Comparison of ENCODE assay signal across 17 cellular contexts in the genomic region with DNA sequence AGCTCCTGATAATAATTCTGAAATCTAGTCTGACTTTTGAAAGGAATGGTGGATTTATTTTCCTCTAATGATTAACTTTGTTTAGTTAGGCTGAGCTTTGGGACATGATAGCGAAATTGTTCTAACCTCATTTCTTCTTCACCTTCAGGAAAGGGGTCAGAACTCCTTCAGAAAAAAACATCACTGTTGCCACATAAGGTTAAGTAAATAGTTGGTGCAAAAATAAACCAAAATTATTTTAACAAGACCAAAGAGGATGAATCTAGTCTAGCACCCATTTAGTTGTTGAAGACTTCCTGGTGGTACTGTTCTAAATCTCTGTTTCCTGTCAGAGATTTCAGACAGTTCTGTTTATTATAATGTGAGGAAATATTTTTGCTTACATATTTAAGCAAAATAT.
DNase-seq lines count a peak whose midpoint lies in the region; ATAC-seq, FAIRE-seq and TF ChIP-seq lines count a peak whose summit lies in the region.
"Had no signal": no experiment of that assay in that cellular context is flagged by ENCODE, and none has a peak within 500 bp of the region (broad histone marks: within the 10 kb centered on the region; RNA-seq: fewer than 3 reads in every experiment).

No MANE protein-coding gene starts in this region.

- H3K4me1 Mint-ChIP-seq in CD8-positive, alpha-beta T cell (ENCODE audit: low read depth): peaks cover 62% of the 10 kb centered on the region
- H3K4me1 Mint-ChIP-seq in activated CD8-positive, alpha-beta memory T cell treated with anti-CD3 and anti-CD28 coated beads, Interleukin-2, amount 10 ng/mL, durations not matched to agents 7 days and 5 days: peaks cover 16% of the 10 kb centered on the region

- BruUV-seq in HepG2 (replicated peaks; lab: Mats Ljungman, UMichigan): no TSS peak

- POLR2A ChIA-PET in A549 (lab: Yijun Ruan, JAX): no interaction called here
- POLR2A ChIA-PET in CD8-positive, alpha-beta T cell (lab: Charles Lee): no interaction called here
- POLR2A ChIA-PET in HepG2 (lab: Yijun Ruan, JAX): interaction anchor here (1.9 to 2.5 kb wide), 2 partner anchors 13 to 17 kb away, joined by 6 to 8 read pairs; no protein-coding TSS in a partner anchor

- TF ChIP-seq RAD21 in A549 (conservative IDR thresholded peaks at IDR 0.05 in 1 of 2, IDR thresholded peaks at IDR 0.05 in 1 of 2) (no peak), HepG2 (CRISPR knock-in tag; IDR thresholded peaks at IDR 0.05) (no peak)

- no peak for ATAC-seq in A549
- no peak for ATAC-seq in CD8-positive, alpha-beta T cell
- ATAC-seq in HepG2: no peak
- ATAC-seq in activated CD8-positive, alpha-beta memory T cell treated with anti-CD3 and anti-CD28 coated beads, Interleukin-2, amount 10 ng/mL, durations not matched to agents 7 days and 5 days: no peak
- ATAC-seq in GM21367 (IDR thresholded peaks at IDR 0.05; ENCODE audit: unreplicated experiment): no peak

- WGBS in A549 (ENCODE audit: missing lambda C conversion rate): 90% methylated on average over 1 of the region's 1 CpG
- WGBS in HepG2 (ENCODE audit: low lambda C conversion rate): 76% methylated on average over 1 of the region's 1 CpG
- 79 to 88% methylated on average over 1 of the region's 1 CpG for WGBS in transverse colon (ENCODE audit: low coverage in 1 of 2), 2 donors

- no peaks in the 10 kb centered on the region for H3K27me3 ChIP-seq in CD8-positive, alpha-beta T cell (ENCODE audit: insufficient read depth, low read length)
- no peaks in the 10 kb centered on the region for H3K27me3 ChIP-seq in HepG2 (ENCODE audit: control insufficient read depth in 1 of 2, insufficient read depth in 2 of 2, low read length in 2 of 2)
- H3K27me3 ChIP-seq in transverse colon: no peaks in the 10 kb centered on the region
- H3K27me3 ChIP-seq: BLaER1 treated with 17β-estradiol and CSF1 and Interleukin-3, amounts not matched to agents 10 nM and 100 nM had no signal

- in situ Hi-C loops in HepG2 (cut with HindIII; ENCODE audit: extremely low pct_ligation_motif_present, low pct_unique_long_range_greater_than_20kb) (no loop called here), transverse colon (cut with MboI; ENCODE audit: low pct_ligation_motif_present in 1 of 4, low pct_unique_long_range_greater_than_20kb in 1 of 4, low sequenced_read_pairs in 3 of 4) (no loop called here)

- H3K4me3 Mint-ChIP-seq in CD8-positive, alpha-beta T cell: no peak overlapping the region
- H3K4me3 Mint-ChIP-seq in activated CD8-positive, alpha-beta memory T cell treated with anti-CD3 and anti-CD28 coated beads, Interleukin-2, amount 10 ng/mL, durations not matched to agents 7 days and 5 days: no peak overlapping the region
- H3K4me3 Mint-ChIP-seq: H9 had no signal

- TF ChIP-seq POLR2A in A549 (IDR thresholded peaks at IDR 0.05; ENCODE audit: low read length) (no peak), HepG2 (IDR thresholded peaks at IDR 0.05; ENCODE audit: insufficient read depth in 1 of 2, low read depth in 2 of 2, low read length in 2 of 2) (no peak), transverse colon (IDR thresholded peaks at IDR 0.05) (no peak)

- H3K9me3 ChIP-seq in A549 (no peaks in the 10 kb centered on the region), HepG2 (ENCODE audit: low read length) (peaks cover 3% of the 10 kb centered on the region; the same call in 1 of the 2 replicates), transverse colon (peaks cover 0 to 7% of the 10 kb centered on the region in 2 donors)
- H3K9me3 ChIP-seq in CD8-positive, alpha-beta T cell (ENCODE audit: low read length): no peaks in the 10 kb centered on the region
- H3K9me3 ChIP-seq: Caco-2 had no signal

- H3K4me1 ChIP-seq in A549: peaks cover 29% of the 10 kb centered on the region
- H3K4me1 ChIP-seq in CD8-positive, alpha-beta T cell (ENCODE audit: insufficient read depth, low read length): peaks cover 16% of the 10 kb centered on the region
- peaks cover 58% of the 10 kb centered on the region for H3K4me1 ChIP-seq in HepG2 (ENCODE audit: insufficient read depth, low read length)
- H3K4me1 ChIP-seq in transverse colon: peaks cover 0 to 56% (median 24%) of the 10 kb centered on the region in 4 donors

- H3K4me3 ChIP-seq in A549 (no peak overlapping the region), HepG2 (replicated peaks in 1 of 3; ENCODE audit: insufficient read depth in 1 of 3, low read depth in 2 of 3, low read length in 3 of 3) (no peak overlapping the region), transverse colon (no peak overlapping the region)
- no peak overlapping the region for H3K4me3 ChIP-seq in CD8-positive, alpha-beta T cell (ENCODE audit: low read depth, low read length)
- H3K4me3 ChIP-seq: BLaER1 treated with 17β-estradiol and CSF1 and Interleukin-3, amounts not matched to agents 10 nM and 100 nM had no signal

- no peak for DNase-seq in A549 (ENCODE audit: low read depth in 1 of 2, low spot score in 1 of 2)
- no peak for DNase-seq in CD8-positive, alpha-beta T cell
- DNase-seq in HepG2 (ENCODE audit: low spot score): no peak
- DNase-seq in transverse colon: no peak
- DNase-seq in activated CD8-positive, alpha-beta memory T cell treated with anti-CD3 and anti-CD28 coated beads, Interleukin-2, amount 10 ng/mL, durations not matched to agents 7 days and 5 days: no peak
- DNase-seq in anterior cingulate cortex (lab: John Stamatoyannopoulos, UW): no peak
- DNase-seq: 8988T; ACHN; Caco-2; CD8-positive, alpha-beta memory T cell; DND-41; GDM1; GOT3; H9 had no signal

- H3K27ac ChIP-seq in A549: no peak overlapping the region
- no peak overlapping the region for H3K27ac ChIP-seq in CD8-positive, alpha-beta T cell (ENCODE audit: low read depth, low read length)
- no peak overlapping the region for H3K27ac ChIP-seq in HepG2 (ENCODE audit: extremely low read length, insufficient read depth, low read length)
- no peak overlapping the region for H3K27ac ChIP-seq in transverse colon
- H3K27ac ChIP-seq: BLaER1 treated with 17β-estradiol and CSF1 and Interleukin-3, amounts not matched to agents 10 nM and 100 nM had no signal

- intact Hi-C loops in CD8-positive, alpha-beta T cell (cut with DNase I, micrococcal nuclease): loop anchor here in 1 of 2 experiments (5.0 kb wide), 1 partner anchor 57 kb away; no protein-coding TSS in a partner anchor
- intact Hi-C loops in HepG2 (cut with micrococcal nuclease; ENCODE audit: unreplicated experiment) (no loop called here), transverse colon (cut with DNase I; ENCODE audit: low total_unique reads) (no loop called here)

- TF ChIP-seq CTCF in A549 (IDR thresholded peaks at IDR 0.05): no peak
- TF ChIP-seq CTCF in CD8-positive, alpha-beta T cell (IDR thresholded peaks at IDR 0.05): no peak
- TF ChIP-seq CTCF in HepG2 (CRISPR knock-in tag; IDR thresholded peaks at IDR 0.05): no peak
- TF ChIP-seq CTCF in transverse colon (IDR thresholded peaks at IDR 0.05): no peak

- H3K79me2 ChIP-seq in HepG2 (ENCODE audit: insufficient read depth, low read length): peaks cover 28% of the 10 kb centered on the region

- H3K9me3 Mint-ChIP-seq in CD8-positive, alpha-beta T cell: peaks cover 6% of the 10 kb centered on the region
- peaks cover 4% of the 10 kb centered on the region for H3K9me3 Mint-ChIP-seq in activated CD8-positive, alpha-beta memory T cell treated with anti-CD3 and anti-CD28 coated beads, Interleukin-2, amount 10 ng/mL, durations not matched to agents 7 days and 5 days (ENCODE audit: low read depth)

- peaks cover 30% of the 10 kb centered on the region for H3K36me3 Mint-ChIP-seq in CD8-positive, alpha-beta T cell
- H3K36me3 Mint-ChIP-seq in activated CD8-positive, alpha-beta memory T cell treated with anti-CD3 and anti-CD28 coated beads, Interleukin-2, amount 10 ng/mL, durations not matched to agents 7 days and 5 days: peaks cover 23% of the 10 kb centered on the region

- peak overlapping the region; percentile 55 for H3K27ac Mint-ChIP-seq in CD8-positive, alpha-beta T cell
- no peak overlapping the region for H3K27ac Mint-ChIP-seq in activated CD8-positive, alpha-beta memory T cell treated with anti-CD3 and anti-CD28 coated beads, Interleukin-2, amount 10 ng/mL, durations not matched to agents 7 days and 5 days

- peaks cover 34% of the 10 kb centered on the region; the same call in 1 of the 2 replicates for H4K20me1 ChIP-seq in HepG2 (ENCODE audit: insufficient read depth, low read length)

- no peaks in the 10 kb centered on the region for H3K36me3 ChIP-seq in CD8-positive, alpha-beta T cell (ENCODE audit: insufficient read depth, low read length)
- peaks cover 0 to 5% of the 10 kb centered on the region in 2 experiments; a peak in 3 of 5 replicates for H3K36me3 ChIP-seq in HepG2 (replicated peaks in 1 of 2; ENCODE audit: control insufficient read depth in 1 of 2, insufficient read depth in 2 of 2, low read length in 2 of 2)
- no peaks in the 10 kb centered on the region for H3K36me3 ChIP-seq in transverse colon

- H3K4me2 ChIP-seq in A549: peak overlapping the region; percentile 32; the same call in 1 of the 3 replicates
- H3K4me2 ChIP-seq in HepG2 (ENCODE audit: low read depth, low read length): no peak overlapping the region; the same call in 1 of the 2 replicates

- TF ChIP-seq EP300 in A549 (IDR thresholded peaks at IDR 0.05) (no peak), HepG2 (IDR thresholded peaks at IDR 0.05; ENCODE audit: low read depth in 2 of 2, low read length in 2 of 2) (peak in 1 of 2 experiments; percentile 27; a peak in 1 of 4 replicates), HepG2 (CRISPR knock-in tag; IDR thresholded peaks at IDR 0.05; ENCODE audit: borderline replicate concordance) (no peak), transverse colon (IDR thresholded peaks at IDR 0.05; ENCODE audit: low read depth) (no peak)

- no peak overlapping the region for H3K9ac ChIP-seq in HepG2 (ENCODE audit: insufficient read depth, low read depth, low read length)
- H3K9ac ChIP-seq: BLaER1 treated with 17β-estradiol and CSF1 and Interleukin-3, amounts not matched to agents 10 nM and 100 nM had no signal

- CTCF ChIA-PET in A549 (lab: Yijun Ruan, JAX) (no interaction called here), HepG2 (lab: Yijun Ruan, JAX; ENCODE audit: low intra/inter-chr PET ratio, low total read pairs) (no interaction called here)
- CTCF ChIA-PET in CD8-positive, alpha-beta T cell (lab: Charles Lee): no interaction called here
- CTCF ChIA-PET in activated CD8-positive, alpha-beta memory T cell treated with anti-CD3 and anti-CD28 coated beads, Interleukin-2, amount 10 ng/mL, durations not matched to agents 7 days and 5 days (lab: Charles Lee): no interaction called here

- H3K27me3 Mint-ChIP-seq in CD8-positive, alpha-beta T cell (ENCODE audit: low read depth): no peaks in the 10 kb centered on the region
- H3K27me3 Mint-ChIP-seq in activated CD8-positive, alpha-beta memory T cell treated with anti-CD3 and anti-CD28 coated beads, Interleukin-2, amount 10 ng/mL, durations not matched to agents 7 days and 5 days: no peaks in the 10 kb centered on the region
- H3K27me3 Mint-ChIP-seq: CD8-positive, alpha-beta memory T cell had no signal

- FAIRE-seq in A549 (lab: Jason Lieb, UNC) (no peak), colon (lab: Jason Lieb, UNC) (peak; percentile 14), HepG2 (lab: Jason Lieb, UNC) (no peak)

- H2AFZ ChIP-seq in HepG2 (ENCODE audit: low read length): no peak overlapping the region

TF ChIP-seq in HepG2, 621 proteins besides CTCF, POLR2A, EP300 and RAD21 (continues in another document):
- peak; percentile 41; the same call in 1 of the 2 replicates for TF ChIP-seq BCL6 (CRISPR knock-in tag; IDR thresholded peaks at IDR 0.05)
